ENCODE assay signal across 21 cellular contexts in genomic region chr6:87618531-87618930, GRCh38. TPM values are rescaled to one million over a fixed set of nuclear protein-coding genes. Genes with fewer than 3 reads are reported as not detected.
DNase-seq lines count a peak whose midpoint lies in the region; ATAC-seq and TF ChIP-seq lines count a peak whose summit lies in the region.
"Had no signal": no experiment of that assay in that cellular context is flagged by ENCODE, and none has a peak within 500 bp of the region (broad histone marks: within the 10 kb centered on the region; RNA-seq: fewer than 3 reads in every experiment).

No MANE protein-coding gene starts in this region.

- WGBS in aorta, 2 donors = 90 to 94% methylated on average over 3 of the region's 3 CpGs

- H3K4me1 ChIP-seq in Panc1 (ENCODE audit: control insufficient read depth, insufficient read depth, low read length) (no peaks in the 10 kb centered on the region), aorta (ENCODE audit: control insufficient read depth in 1 of 2, insufficient read depth in 2 of 2, low read length in 2 of 2) (peaks cover 0 to 2% of the 10 kb centered on the region in 2 donors)
- H3K4me1 ChIP-seq: BE2C had no signal

- no peaks in the 10 kb centered on the region for H3K27me3 Mint-ChIP-seq in activated naive CD8-positive, alpha-beta T cell treated with anti-CD3 and anti-CD28 coated beads, Interleukin-2, amount 10 ng/mL, durations not matched to agents 7 days and 5 days
- no peaks in the 10 kb centered on the region for H3K27me3 Mint-ChIP-seq in activated naive CD8-positive, alpha-beta T cell treated with anti-CD3 and anti-CD28 coated beads for 36 hours
- H3K27me3 Mint-ChIP-seq: CD4-positive, alpha-beta T cell had no signal

- no peak overlapping the region for H3K4me3 Mint-ChIP-seq in activated naive CD8-positive, alpha-beta T cell treated with anti-CD3 and anti-CD28 coated beads, Interleukin-2, amount 10 ng/mL, durations not matched to agents 7 days and 5 days
- H3K4me3 Mint-ChIP-seq in activated naive CD8-positive, alpha-beta T cell treated with anti-CD3 and anti-CD28 coated beads for 36 hours = no peak overlapping the region
- H3K4me3 Mint-ChIP-seq: CD4-positive, alpha-beta T cell had no signal

- POLR2A ChIA-PET in activated naive CD8-positive, alpha-beta T cell treated with anti-CD3 and anti-CD28 coated beads, Interleukin-2, amount 10 ng/mL, durations not matched to agents 7 days and 5 days (lab: Charles Lee) = no interaction called here
- POLR2A ChIA-PET in Panc1 (lab: Charles Lee) = no interaction called here

- H3K27me3 ChIP-seq in Panc1 (ENCODE audit: control insufficient read depth, insufficient read depth, low read length) = no peaks in the 10 kb centered on the region
- H3K27me3 ChIP-seq in aorta (ENCODE audit: control insufficient read depth in 1 of 2, insufficient read depth in 2 of 2, low read length in 1 of 2) = no peaks in the 10 kb centered on the region
- H3K27me3 ChIP-seq: BE2C had no signal

- peaks cover 6% of the 10 kb centered on the region; the same call in 1 of the 2 replicates for H3K36me3 ChIP-seq in Panc1 (ENCODE audit: control insufficient read depth, insufficient read depth, low read length)
- peaks cover 0 to 3% of the 10 kb centered on the region in 2 donors for H3K36me3 ChIP-seq in aorta (ENCODE audit: control insufficient read depth in 1 of 2, insufficient read depth in 2 of 2, low read length in 1 of 2)

- ATAC-seq in activated naive CD8-positive, alpha-beta T cell treated with anti-CD3 and anti-CD28 coated beads, Interleukin-2, amount 10 ng/mL, durations not matched to agents 7 days and 5 days (ENCODE audit: low read depth) = no peak
- ATAC-seq in Panc1 (no peak), aorta (ENCODE audit: low FRiP score) (no peak)
- ATAC-seq: HepG2 had no signal

- H3K4me1 Mint-ChIP-seq in activated naive CD8-positive, alpha-beta T cell treated with anti-CD3 and anti-CD28 coated beads, Interleukin-2, amount 10 ng/mL, durations not matched to agents 7 days and 5 days = peaks cover 4% of the 10 kb centered on the region
- H3K4me1 Mint-ChIP-seq in activated naive CD8-positive, alpha-beta T cell treated with anti-CD3 and anti-CD28 coated beads for 36 hours = no peaks in the 10 kb centered on the region

- in situ Hi-C loops in Panc1 (cut with HindIII; ENCODE audit: low pct_unique_long_range_greater_than_20kb, low sequenced_read_pairs) = no loop called here

- H3K9me3 Mint-ChIP-seq in activated naive CD8-positive, alpha-beta T cell treated with anti-CD3 and anti-CD28 coated beads, Interleukin-2, amount 10 ng/mL, durations not matched to agents 7 days and 5 days = no peaks in the 10 kb centered on the region
- H3K9me3 Mint-ChIP-seq in activated naive CD8-positive, alpha-beta T cell treated with anti-CD3 and anti-CD28 coated beads for 36 hours = no peaks in the 10 kb centered on the region
- H3K9me3 Mint-ChIP-seq: CD4-positive, alpha-beta T cell had no signal

- H3K27ac Mint-ChIP-seq in activated naive CD8-positive, alpha-beta T cell treated with anti-CD3 and anti-CD28 coated beads, Interleukin-2, amount 10 ng/mL, durations not matched to agents 7 days and 5 days = peak overlapping the region; percentile 27
- no peak overlapping the region for H3K27ac Mint-ChIP-seq in activated naive CD8-positive, alpha-beta T cell treated with anti-CD3 and anti-CD28 coated beads for 36 hours
- H3K27ac Mint-ChIP-seq: CD4-positive, alpha-beta T cell had no signal

- BruUV-seq in Panc1 (replicated peaks; lab: Mats Ljungman, UMichigan) = TSS peak; percentile 39

- no peak for TF ChIP-seq CTCF in Panc1 (IDR thresholded peaks at IDR 0.05)
- TF ChIP-seq CTCF in foreskin fibroblast (IDR thresholded peaks at IDR 0.05; ENCODE audit: low read depth, low read length) = no peak

- no peaks in the 10 kb centered on the region for H3K9me3 ChIP-seq in Panc1 (ENCODE audit: control insufficient read depth, insufficient read depth, low read depth, low read length)
- H3K9me3 ChIP-seq in aorta (ENCODE audit: control insufficient read depth, low read length) = no peaks in the 10 kb centered on the region
- H3K9me3 ChIP-seq: BE2C had no signal

- CTCF ChIA-PET in Panc1 (lab: Charles Lee) = interaction anchor here (0.5 kb wide), 1 partner anchor 226 kb away, joined by 3 read pairs; no protein-coding TSS in a partner anchor

- peaks cover 32% of the 10 kb centered on the region for H3K36me3 Mint-ChIP-seq in activated naive CD8-positive, alpha-beta T cell treated with anti-CD3 and anti-CD28 coated beads, Interleukin-2, amount 10 ng/mL, durations not matched to agents 7 days and 5 days
- peaks cover 25% of the 10 kb centered on the region for H3K36me3 Mint-ChIP-seq in activated naive CD8-positive, alpha-beta T cell treated with anti-CD3 and anti-CD28 coated beads for 36 hours

- intact Hi-C loops in Panc1 (cut with micrococcal nuclease; ENCODE audit: unreplicated experiment) = no loop called here
- intact Hi-C loops in aorta (cut with DNase I) = no loop called here

- H3K27ac ChIP-seq in Panc1 (ENCODE audit: low read length) = no peak overlapping the region
- no peak overlapping the region for H3K27ac ChIP-seq in aorta (ENCODE audit: low read depth in 1 of 2, low read length in 2 of 2)

- H3K4me3 ChIP-seq in Panc1 (ENCODE audit: low read depth in 2 of 2, low read length in 2 of 2) (no peak overlapping the region), foreskin fibroblast (ENCODE audit: low read depth in 1 of 2, low read length in 2 of 2) (no peak overlapping the region), aorta (ENCODE audit: low read length in 2 of 2) (no peak overlapping the region)

- DNase-seq in activated naive CD8-positive, alpha-beta T cell treated with anti-CD3 and anti-CD28 coated beads, Interleukin-2, amount 10 ng/mL, durations not matched to agents 7 days and 5 days = no peak
- no peak for DNase-seq in activated naive CD8-positive, alpha-beta T cell treated with anti-CD3 and anti-CD28 coated beads for 36 hours
- no peak for DNase-seq in Panc1 (ENCODE audit: low read depth, low spot score)
- peak; percentile 7 to 9 for DNase-seq in foreskin fibroblast
- peak; percentile 7 for DNase-seq in smooth muscle cell of the brain vasculature (ENCODE audit: low read depth, low spot score)
- no peak for DNase-seq in aorta
- no peak for DNase-seq in NCI-H345 treated with DMSO at 0.1 percent for 48 hours (lab: John Stamatoyannopoulos, UW; ENCODE audit: unreplicated experiment)
- no peak for DNase-seq in DMS 273 treated with DMSO at 0.1 percent for 48 hours (lab: John Stamatoyannopoulos, UW)
- DNase-seq: BE2C; Calu3; CD4-positive, alpha-beta T cell; KG1; MV-4-11; NCI-H1417; NCI-H187; NCI-H2227 treated with DMSO at 0.1 percent for 48 hours; NCI-H524; NCI-H82; OCI-M1; RPMI8226 had no signal

RNA-seq across cellular contexts. Expression of gene ORC3, which starts 28.6 kb away (rescaled TPM):
- 10 to 100 TPM; 28.2 to 32.2 TPM for total RNA-seq in activated naive CD8-positive, alpha-beta T cell treated with anti-CD3 and anti-CD28 coated beads, Interleukin-2, amount 10 ng/mL, durations not matched to agents 7 days and 5 days
- total RNA-seq in activated naive CD8-positive, alpha-beta T cell treated with anti-CD3 and anti-CD28 coated beads for 36 hours = 10 to 100 TPM; 35.4 to 37.4 TPM
- 36.9 TPM for total RNA-seq in Panc1 (2021; ENCODE audit: unreplicated experiment)
- polyA plus RNA-seq in Panc1 (2012; ENCODE audit: insufficient read length) = 19.1 TPM
- total RNA-seq in aorta = 10 to 100 TPM; 16.5 to 22.4 TPM
- 10 to 100 TPM in 1 of 2 donors, 1 to 10 TPM in 1; 6.8 to 11.3 TPM for polyA plus RNA-seq in aorta

RNA-seq across cellular contexts. Expression of gene RARS2, which starts 28.7 kb away (rescaled TPM):
- 10 to 100 TPM; 25.4 to 26.8 TPM for total RNA-seq in activated naive CD8-positive, alpha-beta T cell treated with anti-CD3 and anti-CD28 coated beads, Interleukin-2, amount 10 ng/mL, durations not matched to agents 7 days and 5 days
- 10 to 100 TPM; 19.5 to 21.8 TPM for total RNA-seq in activated naive CD8-positive, alpha-beta T cell treated with anti-CD3 and anti-CD28 coated beads for 36 hours
- total RNA-seq in Panc1 (2021; ENCODE audit: unreplicated experiment) = 38.3 TPM
- polyA plus RNA-seq in Panc1 (2012; ENCODE audit: insufficient read length) = 23.5 TPM
- 10 to 100 TPM; 36.1 to 38.2 TPM for total RNA-seq in aorta
- polyA plus RNA-seq in aorta = 10 to 100 TPM; 23.5 to 26.3 TPM

Comparison
In these comparisons a context has a peak if more than half of its experiments do, and no peak if none do; other contexts are left out.
1. DNase-seq: peak in foreskin fibroblast (2 of 2) and smooth muscle cell of the brain vasculature (single experiment); none in activated naive CD8-positive, alpha-beta T cell treated with anti-CD3 and anti-CD28 coated beads, Interleukin-2, amount 10 ng/mL, durations not matched to agents 7 days and 5 days (single experiment), activated naive CD8-positive, alpha-beta T cell treated with anti-CD3 and anti-CD28 coated beads for 36 hours (single experiment), Panc1 (single experiment), aorta (0 of 2), NCI-H345 treated with DMSO at 0.1 percent for 48 hours (single experiment) and DMS 273 treated with DMSO at 0.1 percent for 48 hours (single experiment).